In genomic region chr7:1530946-1531262, GRCh38 we compare ENCODE assay signal across 8 cellular contexts. TPM values are rescaled to one million over a fixed set of nuclear protein-coding genes. Genes with fewer than 3 reads are reported as not detected.
DNase-seq lines count a peak whose midpoint lies in the region; ATAC-seq and TF ChIP-seq lines count a peak whose summit lies in the region.

No MANE protein-coding gene starts in this region.

- H2AFZ ChIP-seq in ACC112 (ENCODE audit: low read length, unreplicated experiment), result no peak overlapping the region

- WGBS in lower leg skin, 2 donors, result no CpG with 5 or more reads among the region's 45 CpGs

- intact Hi-C loops in lower leg skin (cut with DNase I; ENCODE audit: low total_unique reads), result no loop called here

- peak overlapping the region; percentile 97; the same call in 1 of the 2 replicates for H3K27ac ChIP-seq in ACC112 (ENCODE audit: low read depth, low read length)

- H3K4me1 ChIP-seq in ACC112 (ENCODE audit: control insufficient read depth, insufficient read depth, low read length, unreplicated experiment), result peaks cover 28% of the 10 kb centered on the region

- no peaks in the 10 kb centered on the region for H3K36me3 ChIP-seq in ACC112 (ENCODE audit: insufficient read depth, low read length)

- peaks cover 9% of the 10 kb centered on the region for H3K79me2 ChIP-seq in ACC112 (ENCODE audit: control insufficient read depth, insufficient read depth, low read length, unreplicated experiment)

- peak; percentile 15 for ATAC-seq in GM19463 (IDR thresholded peaks at IDR 0.05; ENCODE audit: unreplicated experiment)

- no peak for TF ChIP-seq CTCF in lower leg skin (IDR thresholded peaks at IDR 0.05)

- DNase-seq in T follicular helper cell (ENCODE audit: low read depth) (peak; percentile 42), lower leg skin (ENCODE audit: low spot score in 2 of 2) (no peak), NCI-H1105 (lab: John Stamatoyannopoulos, UW) (no peak), DMS153 treated with DMSO at 0.1 percent for 48 hours (lab: John Stamatoyannopoulos, UW; ENCODE audit: unreplicated experiment) (no peak), T1000 (lab: John Stamatoyannopoulos, UW) (no peak), anterior cingulate cortex (lab: John Stamatoyannopoulos, UW) (no peak)

- H3K27me3 ChIP-seq in ACC112 (ENCODE audit: insufficient read depth, low read length), result no peaks in the 10 kb centered on the region

- TF ChIP-seq POLR2A in lower leg skin (IDR thresholded peaks at IDR 0.05), result no peak

- H3K4me3 ChIP-seq in ACC112 (ENCODE audit: low read depth, low read length), result peak overlapping the region; percentile 75
- peak overlapping the region; percentile 54 for H3K4me3 ChIP-seq in lower leg skin (ENCODE audit: low read depth, poor library complexity, severe bottlenecking)

RNA-seq across cellular contexts. Expression of gene MAFK, which starts 0.4 kb away (rescaled TPM):
- total RNA-seq in lower leg skin, result 10 to 100 TPM; 47.7 to 72.8 (median 52.3) TPM

RNA-seq across cellular contexts. Expression of gene TMEM184A, which starts 25.1 kb away (rescaled TPM):
- total RNA-seq in lower leg skin, result 100 to 1,000 TPM in 3 of 4 donors, 10 to 100 TPM in 1; 70.5 to 177 (median 119) TPM

RNA-seq across cellular contexts. Expression of gene INTS1, which starts 26.7 kb away (rescaled TPM):
- 10 to 100 TPM; 45.9 to 70.6 (median 60.3) TPM for total RNA-seq in lower leg skin

RNA-seq across cellular contexts. Expression of gene PSMG3, which starts 38.9 kb away (rescaled TPM):
- total RNA-seq in lower leg skin, result 10 to 100 TPM; 38.2 to 73.2 (median 60.7) TPM
